Comparison of ENCODE assay signal across 16 cellular contexts in the genomic region with DNA sequence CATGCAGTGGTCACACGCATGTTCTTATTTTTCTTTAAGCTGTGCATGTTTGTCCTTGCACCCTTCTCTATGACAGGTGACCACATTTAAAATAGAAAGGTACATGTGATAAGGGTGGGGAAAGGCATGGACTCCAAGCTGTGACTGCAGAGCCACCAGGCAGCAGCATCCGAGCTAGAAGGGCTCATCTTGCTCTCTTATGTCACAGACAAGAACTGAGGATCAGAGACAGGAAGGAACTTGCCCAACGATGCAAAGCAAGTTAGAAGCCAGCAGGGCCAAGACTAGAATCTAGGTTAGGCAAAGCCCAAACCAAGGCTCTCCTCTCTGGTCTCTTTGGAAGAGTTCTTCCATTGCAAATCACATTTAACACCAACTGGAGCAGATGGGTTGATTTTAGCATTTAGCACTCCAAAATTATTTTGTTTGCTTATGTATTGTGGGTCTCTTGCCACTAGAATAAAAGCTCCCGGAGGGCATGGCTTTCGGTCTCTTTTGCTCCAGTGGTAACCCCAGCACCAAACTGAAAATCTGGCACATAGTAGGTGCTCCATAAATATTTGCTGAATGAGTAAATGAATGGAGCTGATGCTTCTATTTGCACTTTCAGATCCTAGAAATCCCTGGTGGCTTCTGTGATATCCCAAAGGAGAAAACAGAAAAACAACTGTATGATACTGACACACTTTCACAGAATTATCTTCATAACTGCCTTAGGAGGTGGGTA.
A peak's percentile ranks its signal among the peaks of the same experiment; 100 is the strongest.
DNase-seq lines count a peak whose midpoint lies in the region; ATAC-seq and TF ChIP-seq lines count a peak whose summit lies in the region.
"Had no signal": no experiment of that assay in that cellular context is flagged by ENCODE, and none has a peak within 500 bp of the region (broad histone marks: within the 10 kb centered on the region; RNA-seq: fewer than 3 reads in every experiment).

No MANE protein-coding gene starts in this region.

- H3K27me3 ChIP-seq in BLaER1 treated with 17β-estradiol and CSF1 and Interleukin-3, amounts not matched to agents 10 nM and 100 nM = peaks cover 8 to 18% (median 15%) of the 10 kb centered on the region in 11 experiments; a peak in 21 of 22 replicates
- H3K27me3 ChIP-seq in CD4-positive, alpha-beta memory T cell (ENCODE audit: insufficient read depth, low read length) = no peaks in the 10 kb centered on the region

- no peak for TF ChIP-seq CTCF in GM10266 (IDR thresholded peaks at IDR 0.05; ENCODE audit: control insufficient read depth, insufficient read depth, low read depth, missing control alignments)

- intact Hi-C loops in CD4-positive, alpha-beta memory T cell (cut with micrococcal nuclease) = no loop called here

- peaks cover 0 to 70% (median 10%) of the 10 kb centered on the region in 11 experiments; a peak in 14 of 22 replicates for H3K36me3 ChIP-seq in BLaER1 treated with 17β-estradiol and CSF1 and Interleukin-3, amounts not matched to agents 10 nM and 100 nM
- H3K36me3 ChIP-seq in CD4-positive, alpha-beta memory T cell (ENCODE audit: insufficient read depth, low read length) = no peaks in the 10 kb centered on the region

- H3K9me3 Mint-ChIP-seq in CD4-positive, alpha-beta memory T cell = no peaks in the 10 kb centered on the region
- no peaks in the 10 kb centered on the region for H3K9me3 Mint-ChIP-seq in activated T-helper 17 cell treated with anti-CD3 and anti-CD28 coated beads, Interleukin-2, amount 50 U/mL, for 72 hours
- no peaks in the 10 kb centered on the region for H3K9me3 Mint-ChIP-seq in naive thymus-derived CD8-positive, alpha-beta T cell

- CTCF ChIA-PET in CD4-positive, alpha-beta memory T cell (lab: Charles Lee; ENCODE audit: partially characterized antibody) = interaction anchor here (0.9 to 1.7 kb wide), 6 partner anchors 9 to 103 kb away, joined by 3 to 5 read pairs (median 4); no protein-coding TSS in a partner anchor

- peaks cover 0 to 21% of the 10 kb centered on the region in 2 donors for H3K36me3 Mint-ChIP-seq in CD4-positive, alpha-beta memory T cell
- H3K36me3 Mint-ChIP-seq in activated T-helper 17 cell treated with anti-CD3 and anti-CD28 coated beads, Interleukin-2, amount 50 U/mL, for 72 hours (ENCODE audit: low read depth) = peaks cover 6% of the 10 kb centered on the region
- H3K36me3 Mint-ChIP-seq in naive thymus-derived CD8-positive, alpha-beta T cell = peaks cover 0 to 18% (median 0%) of the 10 kb centered on the region in 3 donors

- H3K4me1 Mint-ChIP-seq in CD4-positive, alpha-beta memory T cell = peaks cover 38 to 80% (median 58%) of the 10 kb centered on the region in 4 donors
- H3K4me1 Mint-ChIP-seq in activated T-helper 17 cell treated with anti-CD3 and anti-CD28 coated beads, Interleukin-2, amount 50 U/mL, for 72 hours = peaks cover 33% of the 10 kb centered on the region
- peaks cover 34 to 69% (median 64%) of the 10 kb centered on the region in 4 donors for H3K4me1 Mint-ChIP-seq in naive thymus-derived CD8-positive, alpha-beta T cell

- H3K9ac ChIP-seq in BLaER1 treated with 17β-estradiol and CSF1 and Interleukin-3, amounts not matched to agents 10 nM and 100 nM = no peak overlapping the region; a peak in 1 of 22 replicates

- peaks cover 71 to 99% (median 84%) of the 10 kb centered on the region in 10 experiments for H3K4me1 ChIP-seq in BLaER1 treated with 17β-estradiol and CSF1 and Interleukin-3, amounts not matched to agents 10 nM and 100 nM
- H3K4me1 ChIP-seq in CD4-positive, alpha-beta memory T cell (ENCODE audit: insufficient read depth, low read length) = peaks cover 72% of the 10 kb centered on the region

- H3K27me3 Mint-ChIP-seq in CD4-positive, alpha-beta memory T cell = no peaks in the 10 kb centered on the region
- H3K27me3 Mint-ChIP-seq in activated T-helper 17 cell treated with anti-CD3 and anti-CD28 coated beads, Interleukin-2, amount 50 U/mL, for 72 hours = no peaks in the 10 kb centered on the region
- H3K27me3 Mint-ChIP-seq in naive thymus-derived CD8-positive, alpha-beta T cell = no peaks in the 10 kb centered on the region

- no peak overlapping the region for H3K4me3 ChIP-seq in BLaER1 treated with 17β-estradiol and CSF1 and Interleukin-3, amounts not matched to agents 10 nM and 100 nM
- no peak overlapping the region for H3K4me3 ChIP-seq in CD4-positive, alpha-beta memory T cell (ENCODE audit: low read length in 2 of 2)

- H3K4me2 ChIP-seq in BLaER1 treated with 17β-estradiol and CSF1 and Interleukin-3, amounts not matched to agents 10 nM and 100 nM = peak overlapping the region in 9 of 11 experiments; percentile 14 to 57 (median 41); a peak in 13 of 22 replicates

- no peak for ATAC-seq in activated T-helper 17 cell treated with anti-CD3 and anti-CD28 coated beads, Interleukin-2, amount 50 U/mL, for 72 hours (replicated peaks)
- ATAC-seq in naive thymus-derived CD8-positive, alpha-beta T cell = no peak
- ATAC-seq in HG02981 (IDR thresholded peaks at IDR 0.05; ENCODE audit: unreplicated experiment) = no peak
- ATAC-seq: SK-N-SH treated with all-trans-retinoic acid at 6 μM for 48 hours had no signal

- H3K9me3 ChIP-seq in BLaER1 treated with 17β-estradiol and CSF1 and Interleukin-3, amounts not matched to agents 10 nM and 100 nM (replicated peaks in 1 of 11) = peaks cover 0 to 5% (median 0%) of the 10 kb centered on the region in 11 experiments; a peak in 2 of 22 replicates
- no peaks in the 10 kb centered on the region for H3K9me3 ChIP-seq in CD4-positive, alpha-beta memory T cell (ENCODE audit: control insufficient read depth in 1 of 2, low read length in 2 of 2)

- no peak for DNase-seq in CD4-positive, alpha-beta memory T cell
- DNase-seq in naive thymus-derived CD8-positive, alpha-beta T cell = no peak
- DNase-seq in NCI-H69 (lab: John Stamatoyannopoulos, UW) (no peak), GM10266 (ENCODE audit: extremely low spot score) (no peak)
- DNase-seq: H9, Kasumi-1, MM.1S, NCI-H1105, NCI-H1694, NCI-H345, NCI-H526, SHP77 treated with DMSO at 0.1 percent for 48 hours had no signal

- peaks cover 81 to 100% (median 98%) of the 10 kb centered on the region in 11 experiments for H4K20me1 ChIP-seq in BLaER1 treated with 17β-estradiol and CSF1 and Interleukin-3, amounts not matched to agents 10 nM and 100 nM

- H3K4me3 Mint-ChIP-seq in CD4-positive, alpha-beta memory T cell = peak overlapping the region in 4 of 8 donors; percentile 5 to 46 (median 28)
- H3K4me3 Mint-ChIP-seq in activated T-helper 17 cell treated with anti-CD3 and anti-CD28 coated beads, Interleukin-2, amount 50 U/mL, for 72 hours = no peak overlapping the region
- H3K4me3 Mint-ChIP-seq in naive thymus-derived CD8-positive, alpha-beta T cell = peak overlapping the region in 1 of 10 donors; percentile 48
- H3K4me3 Mint-ChIP-seq: H9 had no signal

- POLR2A ChIA-PET in CD4-positive, alpha-beta memory T cell (lab: Charles Lee; ENCODE audit: partially characterized antibody) = interaction anchor here (0.7 to 2.2 kb wide), 4 partner anchors 11 to 23 kb away, joined by 3 to 9 read pairs (median 4); no protein-coding TSS in a partner anchor
- POLR2A ChIA-PET in naive thymus-derived CD8-positive, alpha-beta T cell (lab: Charles Lee) = interaction anchor here (0.5 to 2.6 kb wide), 6 partner anchors 9 to 74 kb away, joined by 3 to 6 read pairs (median 4); no protein-coding TSS in a partner anchor

- 0 out of 22 replicates have a peak overlapping the region, but pooled peaks of 1 of the 11 experiments have one; percentile 16 for H3K27ac ChIP-seq in BLaER1 treated with 17β-estradiol and CSF1 and Interleukin-3, amounts not matched to agents 10 nM and 100 nM
- no peak overlapping the region for H3K27ac ChIP-seq in CD4-positive, alpha-beta memory T cell (ENCODE audit: low read depth, low read length)

- H3K27ac Mint-ChIP-seq in CD4-positive, alpha-beta memory T cell = peak overlapping the region in 6 of 7 donors; percentile 18 to 77 (median 26)
- peak overlapping the region; percentile 21 for H3K27ac Mint-ChIP-seq in activated T-helper 17 cell treated with anti-CD3 and anti-CD28 coated beads, Interleukin-2, amount 50 U/mL, for 72 hours
- H3K27ac Mint-ChIP-seq in naive thymus-derived CD8-positive, alpha-beta T cell = peak overlapping the region in 6 of 10 donors; percentile 5 to 84 (median 44)
- H3K27ac Mint-ChIP-seq: H9 had no signal
